In genomic region chr19:16527971-16528521, GRCh38 we compare ENCODE assay signal across 9 cellular contexts.
DNase-seq lines count a peak whose midpoint lies in the region; ATAC-seq and FAIRE-seq lines count a peak whose summit lies in the region.
"Had no signal": no experiment of that assay in that cellular context is flagged by ENCODE, and none has a peak within 500 bp of the region (broad histone marks: within the 10 kb centered on the region; RNA-seq: fewer than 3 reads in every experiment).

No MANE protein-coding gene starts in this region.

- peak overlapping the region; percentile 35 for H3K27ac ChIP-seq in epithelial cell of prostate
- H3K27ac ChIP-seq: BLaER1 had no signal

- ATAC-seq in GM18520 (IDR thresholded peaks at IDR 0.05; ENCODE audit: unreplicated experiment) (no peak), GM21360 (IDR thresholded peaks at IDR 0.05; ENCODE audit: unreplicated experiment) (no peak)

- DNase-seq in NCI-H1694 treated with DMSO at 0.1 percent for 48 hours (lab: John Stamatoyannopoulos, UW) (peak; percentile 16), NCI-H1694 (lab: John Stamatoyannopoulos, UW) (no peak), epithelial cell of prostate (ENCODE audit: low read depth, low spot score) (no peak), RCC 7860 (ENCODE audit: low spot score) (no peak)
- peak; percentile 22 to 39 for DNase-seq in activated CD4-positive, alpha-beta T cell treated with anti-CD3 and anti-CD28 coated beads for 4 hours
- DNase-seq in stimulated activated CD4-positive, alpha-beta T cell treated with anti-CD3 and anti-CD28 coated beads, TNF-alpha, amount 100 ng/mL, for 24 hours (ENCODE audit: low read depth in 3 of 3): peak in 2 of 3 experiments; percentile 22 to 30

- FAIRE-seq in RCC 7860 (lab: Jason Lieb, UNC): no peak

Comparison
In these comparisons a context has a peak if more than half of its experiments do, and no peak if none do; other contexts are left out.
1. DNase-seq: peak in NCI-H1694 treated with DMSO at 0.1 percent for 48 hours (single experiment), activated CD4-positive, alpha-beta T cell treated with anti-CD3 and anti-CD28 coated beads for 4 hours (2 of 2) and stimulated activated CD4-positive, alpha-beta T cell treated with anti-CD3 and anti-CD28 coated beads, TNF-alpha, amount 100 ng/mL, for 24 hours (2 of 3); none in NCI-H1694 (single experiment), epithelial cell of prostate (single experiment) and RCC 7860 (single experiment).